Comparison of ENCODE assay signal across 1 cellular context in genomic region chr5:69189162-69190086, GRCh38.
TF ChIP-seq lines count a peak whose summit lies in the region.

A gene with protein sequence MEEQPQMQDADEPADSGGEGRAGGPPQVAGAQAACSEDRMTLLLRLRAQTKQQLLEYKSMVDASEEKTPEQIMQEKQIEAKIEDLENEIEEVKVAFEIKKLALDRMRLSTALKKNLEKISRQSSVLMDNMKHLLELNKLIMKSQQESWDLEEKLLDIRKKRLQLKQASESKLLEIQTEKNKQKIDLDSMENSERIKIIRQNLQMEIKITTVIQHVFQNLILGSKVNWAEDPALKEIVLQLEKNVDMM (plus strand): TSS chr5:69189583. CDS start chr5:69189635, 52 bp downstream.

TF ChIP-seq in GM12878, 131 proteins besides CTCF, POLR2A, EP300 and RAD21 (continued from another document and continues in another):
- TF ChIP-seq MEF2B (IDR thresholded peaks at IDR 0.05; ENCODE audit: partially characterized antibody, poor library complexity, severe bottlenecking) (peak; percentile 31), ZZZ3 (IDR thresholded peaks at IDR 0.05; ENCODE audit: control insufficient read depth, insufficient read length, low read depth) (no peak), MAX (IDR thresholded peaks at IDR 0.05; ENCODE audit: low read depth, low read length) (peak; percentile 32; the same call in 1 of the 2 replicates), NR2F1 (conservative IDR thresholded peaks at IDR 0.05) (peak; percentile 92), NR2C1 (IDR thresholded peaks at IDR 0.05) (peak; percentile 70), HCFC1 (IDR thresholded peaks at IDR 0.05; ENCODE audit: low read length) (0 out of 2 replicates have a peak, but pooled peaks have one; percentile 25), TAF1 (IDR thresholded peaks at IDR 0.05; ENCODE audit: borderline replicate concordance, low read depth, low read length) (peak; percentile 37; the same call in 1 of the 2 replicates), PML (IDR thresholded peaks at IDR 0.05; ENCODE audit: low read length) (peak; percentile 51; the same call in 1 of the 2 replicates), IKZF1 (conservative IDR thresholded peaks at IDR 0.05) (peak; percentile 74), NFXL1 (IDR thresholded peaks at IDR 0.05; ENCODE audit: borderline replicate concordance) (no peak), IRF4 (IDR thresholded peaks at IDR 0.05; ENCODE audit: low read depth, low read length) (no peak), EGR1 (IDR thresholded peaks at IDR 0.05; ENCODE audit: borderline replicate concordance in 1 of 2, low read depth in 2 of 2, low read length in 2 of 2) (peak in 1 of 2 experiments; percentile 42; a peak in 1 of 3 replicates), TARDBP (IDR thresholded peaks at IDR 0.05; ENCODE audit: borderline replicate concordance) (0 out of 2 replicates have a peak, but pooled peaks have one; percentile 32), BHLHE40 (IDR thresholded peaks at IDR 0.05; ENCODE audit: borderline replicate concordance in 1 of 2, low read depth in 2 of 2, low read length in 1 of 2) (peak in 1 of 2 experiments; percentile 41; a peak in 1 of 4 replicates), NFYA (IDR thresholded peaks at IDR 0.05; ENCODE audit: borderline replicate concordance, low read depth, low read length) (no peak), MEF2A (IDR thresholded peaks at IDR 0.05; ENCODE audit: insufficient read depth, low read depth, low read length) (0 out of 2 replicates have a peak, but pooled peaks have one; percentile 4), SUZ12 (IDR thresholded peaks at IDR 0.05; ENCODE audit: unreplicated experiment) (no peak), ETV6 (conservative IDR thresholded peaks at IDR 0.05 in 1 of 2, IDR thresholded peaks at IDR 0.05 in 1 of 2; ENCODE audit: borderline replicate concordance in 1 of 2, low read depth in 1 of 2) (no peak), NBN (IDR thresholded peaks at IDR 0.05) (0 out of 2 replicates have a peak, but pooled peaks have one; percentile 13), MLLT1 (IDR thresholded peaks at IDR 0.05) (peak; percentile 68; the same call in 1 of the 2 replicates), MXI1 (IDR thresholded peaks at IDR 0.05; ENCODE audit: low read depth, low read length) (peak; percentile 76), CREM (IDR thresholded peaks at IDR 0.05; ENCODE audit: low read depth) (peak; percentile 26; the same call in 1 of the 2 replicates), RB1 (IDR thresholded peaks at IDR 0.05; ENCODE audit: borderline replicate concordance) (peak; percentile 96; the same call in 1 of the 2 replicates), TCF12 (IDR thresholded peaks at IDR 0.05; ENCODE audit: low read depth, low read length) (no peak), CREB1 (IDR thresholded peaks at IDR 0.05; ENCODE audit: low read depth) (peak; percentile 38), ZNF687 (IDR thresholded peaks at IDR 0.05) (peak; percentile 47; the same call in 1 of the 2 replicates), JUNB (IDR thresholded peaks at IDR 0.05) (no peak), POLR2AphosphoS5 (IDR thresholded peaks at IDR 0.05; ENCODE audit: low read length) (peak; percentile 71), IKZF2 (IDR thresholded peaks at IDR 0.05) (peak in 1 of 2 experiments; percentile 27; a peak in 1 of 4 replicates), KLF5 (IDR thresholded peaks at IDR 0.05; ENCODE audit: partially characterized antibody) (peak; percentile 41)
- TF ChIP-seq, protein P1, sequence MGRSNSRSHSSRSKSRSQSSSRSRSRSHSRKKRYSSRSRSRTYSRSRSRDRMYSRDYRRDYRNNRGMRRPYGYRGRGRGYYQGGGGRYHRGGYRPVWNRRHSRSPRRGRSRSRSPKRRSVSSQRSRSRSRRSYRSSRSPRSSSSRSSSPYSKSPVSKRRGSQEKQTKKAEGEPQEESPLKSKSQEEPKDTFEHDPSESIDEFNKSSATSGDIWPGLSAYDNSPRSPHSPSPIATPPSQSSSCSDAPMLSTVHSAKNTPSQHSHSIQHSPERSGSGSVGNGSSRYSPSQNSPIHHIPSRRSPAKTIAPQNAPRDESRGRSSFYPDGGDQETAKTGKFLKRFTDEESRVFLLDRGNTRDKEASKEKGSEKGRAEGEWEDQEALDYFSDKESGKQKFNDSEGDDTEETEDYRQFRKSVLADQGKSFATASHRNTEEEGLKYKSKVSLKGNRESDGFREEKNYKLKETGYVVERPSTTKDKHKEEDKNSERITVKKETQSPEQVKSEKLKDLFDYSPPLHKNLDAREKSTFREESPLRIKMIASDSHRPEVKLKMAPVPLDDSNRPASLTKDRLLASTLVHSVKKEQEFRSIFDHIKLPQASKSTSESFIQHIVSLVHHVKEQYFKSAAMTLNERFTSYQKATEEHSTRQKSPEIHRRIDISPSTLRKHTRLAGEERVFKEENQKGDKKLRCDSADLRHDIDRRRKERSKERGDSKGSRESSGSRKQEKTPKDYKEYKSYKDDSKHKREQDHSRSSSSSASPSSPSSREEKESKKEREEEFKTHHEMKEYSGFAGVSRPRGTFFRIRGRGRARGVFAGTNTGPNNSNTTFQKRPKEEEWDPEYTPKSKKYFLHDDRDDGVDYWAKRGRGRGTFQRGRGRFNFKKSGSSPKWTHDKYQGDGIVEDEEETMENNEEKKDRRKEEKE (IDR thresholded peaks at IDR 0.05) = no peak
- TF ChIP-seq, protein P2, sequence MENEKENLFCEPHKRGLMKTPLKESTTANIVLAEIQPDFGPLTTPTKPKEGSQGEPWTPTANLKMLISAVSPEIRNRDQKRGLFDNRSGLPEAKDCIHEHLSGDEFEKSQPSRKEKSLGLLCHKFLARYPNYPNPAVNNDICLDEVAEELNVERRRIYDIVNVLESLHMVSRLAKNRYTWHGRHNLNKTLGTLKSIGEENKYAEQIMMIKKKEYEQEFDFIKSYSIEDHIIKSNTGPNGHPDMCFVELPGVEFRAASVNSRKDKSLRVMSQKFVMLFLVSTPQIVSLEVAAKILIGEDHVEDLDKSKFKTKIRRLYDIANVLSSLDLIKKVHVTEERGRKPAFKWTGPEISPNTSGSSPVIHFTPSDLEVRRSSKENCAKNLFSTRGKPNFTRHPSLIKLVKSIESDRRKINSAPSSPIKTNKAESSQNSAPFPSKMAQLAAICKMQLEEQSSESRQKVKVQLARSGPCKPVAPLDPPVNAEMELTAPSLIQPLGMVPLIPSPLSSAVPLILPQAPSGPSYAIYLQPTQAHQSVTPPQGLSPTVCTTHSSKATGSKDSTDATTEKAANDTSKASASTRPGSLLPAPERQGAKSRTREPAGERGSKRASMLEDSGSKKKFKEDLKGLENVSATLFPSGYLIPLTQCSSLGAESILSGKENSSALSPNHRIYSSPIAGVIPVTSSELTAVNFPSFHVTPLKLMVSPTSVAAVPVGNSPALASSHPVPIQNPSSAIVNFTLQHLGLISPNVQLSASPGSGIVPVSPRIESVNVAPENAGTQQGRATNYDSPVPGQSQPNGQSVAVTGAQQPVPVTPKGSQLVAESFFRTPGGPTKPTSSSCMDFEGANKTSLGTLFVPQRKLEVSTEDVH (IDR thresholded peaks at IDR 0.05; ENCODE audit: low read depth, partially characterized antibody) = peak; percentile 97
- TF ChIP-seq, protein P3, sequence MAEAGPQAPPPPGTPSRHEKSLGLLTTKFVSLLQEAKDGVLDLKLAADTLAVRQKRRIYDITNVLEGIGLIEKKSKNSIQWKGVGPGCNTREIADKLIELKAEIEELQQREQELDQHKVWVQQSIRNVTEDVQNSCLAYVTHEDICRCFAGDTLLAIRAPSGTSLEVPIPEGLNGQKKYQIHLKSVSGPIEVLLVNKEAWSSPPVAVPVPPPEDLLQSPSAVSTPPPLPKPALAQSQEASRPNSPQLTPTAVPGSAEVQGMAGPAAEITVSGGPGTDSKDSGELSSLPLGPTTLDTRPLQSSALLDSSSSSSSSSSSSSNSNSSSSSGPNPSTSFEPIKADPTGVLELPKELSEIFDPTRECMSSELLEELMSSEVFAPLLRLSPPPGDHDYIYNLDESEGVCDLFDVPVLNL (IDR thresholded peaks at IDR 0.05; ENCODE audit: low read depth, low read length) = peak; percentile 87
- TF ChIP-seq, protein P4, sequence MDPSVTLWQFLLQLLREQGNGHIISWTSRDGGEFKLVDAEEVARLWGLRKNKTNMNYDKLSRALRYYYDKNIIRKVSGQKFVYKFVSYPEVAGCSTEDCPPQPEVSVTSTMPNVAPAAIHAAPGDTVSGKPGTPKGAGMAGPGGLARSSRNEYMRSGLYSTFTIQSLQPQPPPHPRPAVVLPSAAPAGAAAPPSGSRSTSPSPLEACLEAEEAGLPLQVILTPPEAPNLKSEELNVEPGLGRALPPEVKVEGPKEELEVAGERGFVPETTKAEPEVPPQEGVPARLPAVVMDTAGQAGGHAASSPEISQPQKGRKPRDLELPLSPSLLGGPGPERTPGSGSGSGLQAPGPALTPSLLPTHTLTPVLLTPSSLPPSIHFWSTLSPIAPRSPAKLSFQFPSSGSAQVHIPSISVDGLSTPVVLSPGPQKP (IDR thresholded peaks at IDR 0.05; ENCODE audit: low read depth, low read length) = 0 out of 2 replicates have a peak, but pooled peaks have one; percentile 44
- TF ChIP-seq, protein P5, sequence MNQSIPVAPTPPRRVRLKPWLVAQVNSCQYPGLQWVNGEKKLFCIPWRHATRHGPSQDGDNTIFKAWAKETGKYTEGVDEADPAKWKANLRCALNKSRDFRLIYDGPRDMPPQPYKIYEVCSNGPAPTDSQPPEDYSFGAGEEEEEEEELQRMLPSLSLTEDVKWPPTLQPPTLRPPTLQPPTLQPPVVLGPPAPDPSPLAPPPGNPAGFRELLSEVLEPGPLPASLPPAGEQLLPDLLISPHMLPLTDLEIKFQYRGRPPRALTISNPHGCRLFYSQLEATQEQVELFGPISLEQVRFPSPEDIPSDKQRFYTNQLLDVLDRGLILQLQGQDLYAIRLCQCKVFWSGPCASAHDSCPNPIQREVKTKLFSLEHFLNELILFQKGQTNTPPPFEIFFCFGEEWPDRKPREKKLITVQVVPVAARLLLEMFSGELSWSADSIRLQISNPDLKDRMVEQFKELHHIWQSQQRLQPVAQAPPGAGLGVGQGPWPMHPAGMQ (IDR thresholded peaks at IDR 0.05; ENCODE audit: borderline replicate concordance) = no peak
- TF ChIP-seq, protein P6, sequence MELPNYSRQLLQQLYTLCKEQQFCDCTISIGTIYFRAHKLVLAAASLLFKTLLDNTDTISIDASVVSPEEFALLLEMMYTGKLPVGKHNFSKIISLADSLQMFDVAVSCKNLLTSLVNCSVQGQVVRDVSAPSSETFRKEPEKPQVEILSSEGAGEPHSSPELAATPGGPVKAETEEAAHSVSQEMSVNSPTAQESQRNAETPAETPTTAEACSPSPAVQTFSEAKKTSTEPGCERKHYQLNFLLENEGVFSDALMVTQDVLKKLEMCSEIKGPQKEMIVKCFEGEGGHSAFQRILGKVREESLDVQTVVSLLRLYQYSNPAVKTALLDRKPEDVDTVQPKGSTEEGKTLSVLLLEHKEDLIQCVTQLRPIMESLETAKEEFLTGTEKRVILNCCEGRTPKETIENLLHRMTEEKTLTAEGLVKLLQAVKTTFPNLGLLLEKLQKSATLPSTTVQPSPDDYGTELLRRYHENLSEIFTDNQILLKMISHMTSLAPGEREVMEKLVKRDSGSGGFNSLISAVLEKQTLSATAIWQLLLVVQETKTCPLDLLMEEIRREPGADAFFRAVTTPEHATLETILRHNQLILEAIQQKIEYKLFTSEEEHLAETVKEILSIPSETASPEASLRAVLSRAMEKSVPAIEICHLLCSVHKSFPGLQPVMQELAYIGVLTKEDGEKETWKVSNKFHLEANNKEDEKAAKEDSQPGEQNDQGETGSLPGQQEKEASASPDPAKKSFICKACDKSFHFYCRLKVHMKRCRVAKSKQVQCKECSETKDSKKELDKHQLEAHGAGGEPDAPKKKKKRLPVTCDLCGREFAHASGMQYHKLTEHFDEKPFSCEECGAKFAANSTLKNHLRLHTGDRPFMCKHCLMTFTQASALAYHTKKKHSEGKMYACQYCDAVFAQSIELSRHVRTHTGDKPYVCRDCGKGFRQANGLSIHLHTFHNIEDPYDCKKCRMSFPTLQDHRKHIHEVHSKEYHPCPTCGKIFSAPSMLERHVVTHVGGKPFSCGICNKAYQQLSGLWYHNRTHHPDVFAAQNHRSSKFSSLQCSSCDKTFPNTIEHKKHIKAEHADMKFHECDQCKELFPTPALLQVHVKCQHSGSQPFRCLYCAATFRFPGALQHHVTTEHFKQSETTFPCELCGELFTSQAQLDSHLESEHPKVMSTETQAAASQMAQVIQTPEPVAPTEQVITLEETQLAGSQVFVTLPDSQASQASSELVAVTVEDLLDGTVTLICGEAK (IDR thresholded peaks at IDR 0.05; ENCODE audit: borderline replicate concordance) = peak; percentile 89
